Comparison of ENCODE assay signal across 20 cellular contexts in genomic region chr19:45144431-45145269, GRCh38. TPM values are rescaled to one million over a fixed set of nuclear protein-coding genes. Genes with fewer than 3 reads are reported as not detected.
DNase-seq lines count a peak whose midpoint lies in the region; ATAC-seq, FAIRE-seq and TF ChIP-seq lines count a peak whose summit lies in the region.
"Had no signal": no experiment of that assay in that cellular context is flagged by ENCODE, and none has a peak within 500 bp of the region (broad histone marks: within the 10 kb centered on the region; RNA-seq: fewer than 3 reads in every experiment).

No MANE protein-coding gene starts in this region.

- no peak for ATAC-seq in HepG2
- no peak for ATAC-seq in right lobe of liver
- no peak for ATAC-seq in HG02870 (IDR thresholded peaks at IDR 0.05; ENCODE audit: unreplicated experiment)
- ATAC-seq: CD8-positive, alpha-beta T cell had no signal

- H3K4me2 ChIP-seq in HepG2 (ENCODE audit: low read depth, low read length), result no peak overlapping the region

- in situ Hi-C loops in HepG2 (cut with HindIII; ENCODE audit: extremely low pct_ligation_motif_present, low pct_unique_long_range_greater_than_20kb), result no loop called here

- TF ChIP-seq POLR2A in HepG2 (IDR thresholded peaks at IDR 0.05; ENCODE audit: insufficient read depth in 1 of 2, low read depth in 2 of 2, low read length in 2 of 2) (no peak), right lobe of liver (IDR thresholded peaks at IDR 0.05) (no peak)

- FAIRE-seq in HepG2 (lab: Jason Lieb, UNC) (no peak), kidney (lab: Jason Lieb, UNC) (no peak)
- FAIRE-seq: GM12891, H1 had no signal

- no peak overlapping the region for H3K4me3 ChIP-seq in HepG2 (replicated peaks in 1 of 3; ENCODE audit: insufficient read depth in 1 of 3, low read depth in 2 of 3, low read length in 3 of 3)
- H3K4me3 ChIP-seq in right lobe of liver, result no peak overlapping the region
- H3K4me3 ChIP-seq in kidney (ENCODE audit: low read length in 2 of 2), result no peak overlapping the region
- H3K4me3 ChIP-seq: BLaER1 treated with 17β-estradiol and CSF1 and Interleukin-3, amounts not matched to agents 10 nM and 100 nM; HAP-1 had no signal

- H3K4me1 Mint-ChIP-seq in activated naive CD4-positive, alpha-beta T cell treated with anti-CD3 and anti-CD28 coated beads for 36 hours (ENCODE audit: low read depth), result peaks cover 2% of the 10 kb centered on the region

- TF ChIP-seq CTCF in HepG2 (CRISPR knock-in tag; IDR thresholded peaks at IDR 0.05) (no peak), right lobe of liver (IDR thresholded peaks at IDR 0.05) (no peak), RWPE1 (conservative IDR thresholded peaks at IDR 0.05; ENCODE audit: low read depth) (no peak), kidney (IDR thresholded peaks at IDR 0.05; ENCODE audit: borderline replicate concordance, extremely low read depth, insufficient read depth) (no peak)

- H3K27me3 ChIP-seq in HepG2 (ENCODE audit: control insufficient read depth in 1 of 2, insufficient read depth in 2 of 2, low read length in 2 of 2) (no peaks in the 10 kb centered on the region), right lobe of liver (no peaks in the 10 kb centered on the region)
- H3K27me3 ChIP-seq: BLaER1 treated with 17β-estradiol and CSF1 and Interleukin-3, amounts not matched to agents 10 nM and 100 nM had no signal

- no peaks in the 10 kb centered on the region for H4K20me1 ChIP-seq in HepG2 (ENCODE audit: insufficient read depth, low read length)

- H3K9me3 Mint-ChIP-seq in activated naive CD4-positive, alpha-beta T cell treated with anti-CD3 and anti-CD28 coated beads for 36 hours, result no peaks in the 10 kb centered on the region
- H3K9me3 Mint-ChIP-seq: CD8-positive, alpha-beta T cell had no signal

- BruUV-seq in HepG2 (replicated peaks; lab: Mats Ljungman, UMichigan), result no TSS peak

- WGBS in HepG2 (ENCODE audit: low lambda C conversion rate), result 98% methylated on average over 43 of the region's 53 CpGs
- 98% methylated on average over 19 of the region's 53 CpGs for WGBS in right lobe of liver (ENCODE audit: insufficient coverage, low coverage, low lambda C conversion rate, missing lambda C conversion rate)

- CTCF ChIA-PET in HepG2 (lab: Yijun Ruan, JAX; ENCODE audit: low intra/inter-chr PET ratio, low total read pairs), result no interaction called here
- CTCF ChIA-PET in RWPE1 (lab: Yijun Ruan, JAX), result interaction anchor here (0.5 to 0.7 kb wide), 4 partner anchors 34 to 553 kb away, joined by 5 to 6 read pairs (median 5); partner anchors contain the start of genes BLOC1S3 and PPM1N
- CTCF ChIA-PET in activated naive CD4-positive, alpha-beta T cell treated with anti-CD3 and anti-CD28 coated beads for 36 hours (lab: Charles Lee), result no interaction called here

- no peak overlapping the region for H3K9ac ChIP-seq in HepG2 (ENCODE audit: insufficient read depth, low read depth, low read length)
- no peak overlapping the region for H3K9ac ChIP-seq in kidney (ENCODE audit: low read length in 2 of 2)
- H3K9ac ChIP-seq: BLaER1 treated with 17β-estradiol and CSF1 and Interleukin-3, amounts not matched to agents 10 nM and 100 nM had no signal

- peaks cover 9 to 10% of the 10 kb centered on the region in 2 experiments; a peak in 3 of 5 replicates for H3K36me3 ChIP-seq in HepG2 (replicated peaks in 1 of 2; ENCODE audit: control insufficient read depth in 1 of 2, insufficient read depth in 2 of 2, low read length in 2 of 2)
- H3K36me3 ChIP-seq in right lobe of liver, result peaks cover 0 to 13% (median 0%) of the 10 kb centered on the region in 4 donors
- peaks cover 2 to 6% of the 10 kb centered on the region in 2 donors for H3K36me3 ChIP-seq in kidney (ENCODE audit: control insufficient read depth in 1 of 2, insufficient read depth in 2 of 2, low read length in 2 of 2)

- peaks cover 5% of the 10 kb centered on the region for H3K36me3 Mint-ChIP-seq in activated naive CD4-positive, alpha-beta T cell treated with anti-CD3 and anti-CD28 coated beads for 36 hours (ENCODE audit: low read depth)

- H2AFZ ChIP-seq in HepG2 (ENCODE audit: low read length), result no peak overlapping the region

- H3K27ac Mint-ChIP-seq in activated naive CD4-positive, alpha-beta T cell treated with anti-CD3 and anti-CD28 coated beads for 36 hours, result no peak overlapping the region
- H3K27ac Mint-ChIP-seq: CD8-positive, alpha-beta T cell had no signal

- no peak for TF ChIP-seq RAD21 in HepG2 (CRISPR knock-in tag; IDR thresholded peaks at IDR 0.05)

- no peak overlapping the region for H3K4me3 Mint-ChIP-seq in activated naive CD4-positive, alpha-beta T cell treated with anti-CD3 and anti-CD28 coated beads for 36 hours
- H3K4me3 Mint-ChIP-seq: CD8-positive, alpha-beta T cell had no signal

- H3K4me1 ChIP-seq in HepG2 (ENCODE audit: insufficient read depth, low read length) (no peaks in the 10 kb centered on the region), right lobe of liver (no peaks in the 10 kb centered on the region), kidney (ENCODE audit: control insufficient read depth in 1 of 2, insufficient read depth in 1 of 2, low read depth in 1 of 2, low read length in 2 of 2) (no peaks in the 10 kb centered on the region)
- H3K4me1 ChIP-seq: HAP-1 had no signal

- H3K27ac ChIP-seq in HepG2 (ENCODE audit: extremely low read length, insufficient read depth, low read length), result no peak overlapping the region
- H3K27ac ChIP-seq in right lobe of liver, result no peak overlapping the region
- peak overlapping the region; percentile 55; the same call in 1 of the 2 replicates for H3K27ac ChIP-seq in RWPE1
- no peak overlapping the region for H3K27ac ChIP-seq in kidney (ENCODE audit: low read depth in 2 of 2, low read length in 2 of 2)
- H3K27ac ChIP-seq: 22Rv1, HL-60 had no signal

- H3K79me2 ChIP-seq in HepG2 (ENCODE audit: insufficient read depth, low read length), result no peaks in the 10 kb centered on the region

- intact Hi-C loops in HepG2 (cut with micrococcal nuclease; ENCODE audit: unreplicated experiment), result no loop called here
- intact Hi-C loops in right lobe of liver (cut with DNase I), result no loop called here
- intact Hi-C loops in kidney (cut with DNase I), result no loop called here
- intact Hi-C loops in activated naive CD4-positive, alpha-beta T cell treated with anti-CD3 and anti-CD28 coated beads for 36 hours (cut with micrococcal nuclease), result no loop called here

- no peaks in the 10 kb centered on the region for H3K9me3 ChIP-seq in HepG2 (ENCODE audit: low read length)
- H3K9me3 ChIP-seq in right lobe of liver, result no peaks in the 10 kb centered on the region
- no peaks in the 10 kb centered on the region for H3K9me3 ChIP-seq in kidney (ENCODE audit: control insufficient read depth in 1 of 2, low read length in 2 of 2)
- H3K9me3 ChIP-seq: BLaER1 treated with 17β-estradiol and CSF1 and Interleukin-3, amounts not matched to agents 10 nM and 100 nM; HAP-1 had no signal

- TF ChIP-seq EP300 in HepG2 (IDR thresholded peaks at IDR 0.05; ENCODE audit: low read depth in 2 of 2, low read length in 2 of 2) (no peak), HepG2 (CRISPR knock-in tag; IDR thresholded peaks at IDR 0.05; ENCODE audit: borderline replicate concordance) (no peak)

- no peaks in the 10 kb centered on the region for H3K27me3 Mint-ChIP-seq in activated naive CD4-positive, alpha-beta T cell treated with anti-CD3 and anti-CD28 coated beads for 36 hours (ENCODE audit: low read depth)

- POLR2A ChIA-PET in HepG2 (lab: Yijun Ruan, JAX) (no interaction called here), RWPE1 (lab: Yijun Ruan, JAX; ENCODE audit: low non-redundant PET) (no interaction called here)

- no peak for DNase-seq in HepG2 (ENCODE audit: low spot score)
- no peak for DNase-seq in right lobe of liver
- DNase-seq in RWPE1 (ENCODE audit: low spot score), result no peak
- peak; percentile 63 for DNase-seq in kidney
- no peak for DNase-seq in A172 (ENCODE audit: low spot score)
- DNase-seq in Kasumi-1 (lab: John Stamatoyannopoulos, UW), result no peak
- no peak for DNase-seq in activated naive CD4-positive, alpha-beta T cell treated with anti-CD3 and anti-CD28 coated beads for 36 hours
- DNase-seq: Calu3; CD8-positive, alpha-beta T cell; DMS79 treated with DMSO at 0.1 percent for 48 hours; GF-D8; IMR-90 had no signal

RNA-seq across cellular contexts. Expression of gene NKPD1, which starts 16.1 kb away (rescaled TPM):
- total RNA-seq in HepG2 (2016; rRNA removed; fragmentation: Illumina TruSeq; extraction: Trizol) (not detected in 2 replicates), right lobe of liver (under 1 TPM in 1 of 6 experiments, not detected in 5; 0.06 TPM), kidney (0.09 TPM)
- total RNA-seq in HepG2 (2016; cell fraction: cytosol; rRNA removed; fragmentation: Illumina TruSeq; extraction: Trizol; ENCODE audit: low read depth), result not detected in 2 replicates
- total RNA-seq in HepG2 (2016; cell fraction: insoluble cytoplasmic fraction; rRNA removed; fragmentation: Illumina TruSeq; extraction: Trizol), result not detected in 2 replicates
- not detected in 2 replicates for total RNA-seq in HepG2 (2016; cell fraction: membrane; rRNA removed; fragmentation: Illumina TruSeq; extraction: Trizol)
- total RNA-seq in HepG2 (2016; cell fraction: nucleus; rRNA removed; fragmentation: Illumina TruSeq; extraction: Trizol), result not detected in 2 replicates
- polyA plus RNA-seq in HepG2 (2011; rRNA removed) (0.03 and 0.10 TPM in 2 replicates), kidney (ENCODE audit: insufficient read depth, low read depth, low replicate concordance) (not detected)
- 0.03 and 0.04 TPM in 2 replicates for polyA plus RNA-seq in HepG2 (2011; cell fraction: cytosol; rRNA removed)
- 0.42 and 0.51 TPM in 2 replicates for polyA plus RNA-seq in HepG2 (2011; cell fraction: nucleus; rRNA removed)
- 0.04 TPM in 1 of 2 replicates, not detected in the other for polyA plus RNA-seq in HepG2 (2012)
- polyA plus RNA-seq in HepG2 (2016; cell fraction: cytosol; fragmentation: Illumina TruSeq; extraction: Trizol; ENCODE audit: low read depth), result not detected in 2 replicates
- not detected in 2 replicates for polyA plus RNA-seq in HepG2 (2016; cell fraction: insoluble cytoplasmic fraction; fragmentation: Illumina TruSeq; extraction: Trizol; ENCODE audit: low read depth)
- polyA plus RNA-seq in HepG2 (2016; cell fraction: membrane; fragmentation: Illumina TruSeq; extraction: Trizol; ENCODE audit: low read depth), result not detected in 2 replicates
- polyA plus RNA-seq in HepG2 (2016; cell fraction: nucleus; fragmentation: Illumina TruSeq; extraction: Trizol; ENCODE audit: insufficient read depth, low read depth), result 0.14 TPM in 1 of 2 replicates, not detected in the other
- 0.12 and 0.14 TPM in 2 replicates for polyA minus RNA-seq in HepG2 (2011; rRNA and poly(A)+ RNA removed; ENCODE audit: low replicate concordance)
- polyA minus RNA-seq in HepG2 (2011; cell fraction: cytosol; rRNA and poly(A)+ RNA removed), result not detected in 2 replicates
- 0.13 TPM in 1 of 2 replicates, not detected in the other for polyA minus RNA-seq in HepG2 (2011; cell fraction: nucleus; rRNA and poly(A)+ RNA removed)
- not detected in 2 replicates for total RNA-seq in A172 (2014; rRNA removed; shearing (Covaris generic))
- under 1 TPM in 1 of 2 experiments, not detected in 1; 0.17 TPM for total RNA-seq in activated naive CD4-positive, alpha-beta T cell treated with anti-CD3 and anti-CD28 coated beads for 36 hours
- total RNA-seq: HT1080 had no signal

RNA-seq across cellular contexts. Expression of gene TRAPPC6A, which starts 33.4 kb away (rescaled TPM):
- total RNA-seq in HepG2 (2016; rRNA removed; fragmentation: Illumina TruSeq; extraction: Trizol), result 6.2 and 6.5 TPM in 2 replicates
- 5.2 and 6.6 TPM in 2 replicates for total RNA-seq in HepG2 (2016; cell fraction: cytosol; rRNA removed; fragmentation: Illumina TruSeq; extraction: Trizol; ENCODE audit: low read depth)
- 5.7 and 6.5 TPM in 2 replicates for total RNA-seq in HepG2 (2016; cell fraction: insoluble cytoplasmic fraction; rRNA removed; fragmentation: Illumina TruSeq; extraction: Trizol)
- total RNA-seq in HepG2 (2016; cell fraction: membrane; rRNA removed; fragmentation: Illumina TruSeq; extraction: Trizol), result 5.0 and 5.6 TPM in 2 replicates
- total RNA-seq in HepG2 (2016; cell fraction: nucleus; rRNA removed; fragmentation: Illumina TruSeq; extraction: Trizol), result 1.9 and 4.0 TPM in 2 replicates
- 21.0 and 27.2 TPM in 2 replicates for polyA plus RNA-seq in HepG2 (2011; rRNA removed)
- polyA plus RNA-seq in HepG2 (2011; cell fraction: cytosol; rRNA removed), result 38.4 and 42.6 TPM in 2 replicates
- polyA plus RNA-seq in HepG2 (2011; cell fraction: nucleus; rRNA removed), result 20.2 and 22.1 TPM in 2 replicates
- 20.1 and 25.3 TPM in 2 replicates for polyA plus RNA-seq in HepG2 (2012)
- polyA plus RNA-seq in HepG2 (2016; cell fraction: cytosol; fragmentation: Illumina TruSeq; extraction: Trizol; ENCODE audit: low read depth), result 7.8 and 8.7 TPM in 2 replicates
- 6.9 and 7.6 TPM in 2 replicates for polyA plus RNA-seq in HepG2 (2016; cell fraction: insoluble cytoplasmic fraction; fragmentation: Illumina TruSeq; extraction: Trizol; ENCODE audit: low read depth)
- polyA plus RNA-seq in HepG2 (2016; cell fraction: membrane; fragmentation: Illumina TruSeq; extraction: Trizol; ENCODE audit: low read depth), result 5.5 and 5.7 TPM in 2 replicates
- 4.9 and 6.4 TPM in 2 replicates for polyA plus RNA-seq in HepG2 (2016; cell fraction: nucleus; fragmentation: Illumina TruSeq; extraction: Trizol; ENCODE audit: insufficient read depth, low read depth)
- polyA minus RNA-seq in HepG2 (2011; rRNA and poly(A)+ RNA removed; ENCODE audit: low replicate concordance), result 2.0 and 9.1 TPM in 2 replicates
- polyA minus RNA-seq in HepG2 (2011; cell fraction: cytosol; rRNA and poly(A)+ RNA removed), result 4.9 and 5.5 TPM in 2 replicates
- 3.6 and 5.5 TPM in 2 replicates for polyA minus RNA-seq in HepG2 (2011; cell fraction: nucleus; rRNA and poly(A)+ RNA removed)
- 10 to 100 TPM; 13.1 to 33.3 (median 23.7) TPM for total RNA-seq in right lobe of liver
- total RNA-seq in kidney, result 37.2 TPM
- polyA plus RNA-seq in kidney (ENCODE audit: insufficient read depth, low read depth, low replicate concordance), result 123 TPM
- total RNA-seq in A172 (2014; rRNA removed; shearing (Covaris generic)), result 6.9 TPM in 2 replicates
- 10 to 100 TPM; 28.1 to 28.4 TPM for total RNA-seq in activated naive CD4-positive, alpha-beta T cell treated with anti-CD3 and anti-CD28 coated beads for 36 hours

RNA-seq across cellular contexts. Expression of gene BLOC1S3, which starts 33.9 kb away (rescaled TPM):
- total RNA-seq in HepG2 (2016; rRNA removed; fragmentation: Illumina TruSeq; extraction: Trizol), result 3.2 and 4.3 TPM in 2 replicates
- 1.4 TPM in 2 replicates for total RNA-seq in HepG2 (2016; cell fraction: cytosol; rRNA removed; fragmentation: Illumina TruSeq; extraction: Trizol; ENCODE audit: low read depth)
- 3.1 and 4.0 TPM in 2 replicates for total RNA-seq in HepG2 (2016; cell fraction: insoluble cytoplasmic fraction; rRNA removed; fragmentation: Illumina TruSeq; extraction: Trizol)
- 2.1 and 2.5 TPM in 2 replicates for total RNA-seq in HepG2 (2016; cell fraction: membrane; rRNA removed; fragmentation: Illumina TruSeq; extraction: Trizol)
- total RNA-seq in HepG2 (2016; cell fraction: nucleus; rRNA removed; fragmentation: Illumina TruSeq; extraction: Trizol), result 3.4 and 3.8 TPM in 2 replicates
- 4.8 TPM in 2 replicates for polyA plus RNA-seq in HepG2 (2011; rRNA removed)
- polyA plus RNA-seq in HepG2 (2011; cell fraction: cytosol; rRNA removed), result 3.4 TPM in 2 replicates
- polyA plus RNA-seq in HepG2 (2011; cell fraction: nucleus; rRNA removed), result 3.0 and 3.8 TPM in 2 replicates
- polyA plus RNA-seq in HepG2 (2012), result 3.5 and 3.6 TPM in 2 replicates
- polyA plus RNA-seq in HepG2 (2016; cell fraction: cytosol; fragmentation: Illumina TruSeq; extraction: Trizol; ENCODE audit: low read depth), result 2.6 and 2.9 TPM in 2 replicates
- 6.8 and 7.3 TPM in 2 replicates for polyA plus RNA-seq in HepG2 (2016; cell fraction: insoluble cytoplasmic fraction; fragmentation: Illumina TruSeq; extraction: Trizol; ENCODE audit: low read depth)
- polyA plus RNA-seq in HepG2 (2016; cell fraction: membrane; fragmentation: Illumina TruSeq; extraction: Trizol; ENCODE audit: low read depth), result 4.1 and 5.0 TPM in 2 replicates
- polyA plus RNA-seq in HepG2 (2016; cell fraction: nucleus; fragmentation: Illumina TruSeq; extraction: Trizol; ENCODE audit: insufficient read depth, low read depth), result 6.8 and 9.9 TPM in 2 replicates
- 9.1 and 11.7 TPM in 2 replicates for polyA minus RNA-seq in HepG2 (2011; rRNA and poly(A)+ RNA removed; ENCODE audit: low replicate concordance)
- 4.1 and 6.6 TPM in 2 replicates for polyA minus RNA-seq in HepG2 (2011; cell fraction: cytosol; rRNA and poly(A)+ RNA removed)
- polyA minus RNA-seq in HepG2 (2011; cell fraction: nucleus; rRNA and poly(A)+ RNA removed), result 2.5 and 2.6 TPM in 2 replicates
- total RNA-seq in right lobe of liver, result 10 to 100 TPM in 1 of 6 experiments, 1 to 10 TPM in 5; 4.7 to 17.0 (median 6.1) TPM
- 13.2 TPM for total RNA-seq in kidney
- polyA plus RNA-seq in kidney (ENCODE audit: insufficient read depth, low read depth, low replicate concordance), result 5.2 TPM
- total RNA-seq in A172 (2014; rRNA removed; shearing (Covaris generic)), result 0.19 and 4.7 TPM in 2 replicates
- total RNA-seq in activated naive CD4-positive, alpha-beta T cell treated with anti-CD3 and anti-CD28 coated beads for 36 hours, result 1 to 10 TPM; 5.1 to 6.5 TPM

RNA-seq across cellular contexts. Expression of gene PPP1R37, which starts 51.7 kb away (rescaled TPM):
- total RNA-seq in HepG2 (2016; rRNA removed; fragmentation: Illumina TruSeq; extraction: Trizol), result 9.2 and 14.3 TPM in 2 replicates
- total RNA-seq in HepG2 (2016; cell fraction: cytosol; rRNA removed; fragmentation: Illumina TruSeq; extraction: Trizol; ENCODE audit: low read depth), result 6.7 and 9.0 TPM in 2 replicates
- total RNA-seq in HepG2 (2016; cell fraction: insoluble cytoplasmic fraction; rRNA removed; fragmentation: Illumina TruSeq; extraction: Trizol), result 7.3 and 15.4 TPM in 2 replicates
- total RNA-seq in HepG2 (2016; cell fraction: membrane; rRNA removed; fragmentation: Illumina TruSeq; extraction: Trizol), result 14.2 and 14.9 TPM in 2 replicates
- total RNA-seq in HepG2 (2016; cell fraction: nucleus; rRNA removed; fragmentation: Illumina TruSeq; extraction: Trizol), result 12.9 and 14.6 TPM in 2 replicates
- polyA plus RNA-seq in HepG2 (2011; rRNA removed), result 9.0 and 13.9 TPM in 2 replicates
- 7.3 and 11.2 TPM in 2 replicates for polyA plus RNA-seq in HepG2 (2011; cell fraction: cytosol; rRNA removed)
- polyA plus RNA-seq in HepG2 (2011; cell fraction: nucleus; rRNA removed), result 51.9 and 57.4 TPM in 2 replicates
- 9.6 and 15.6 TPM in 2 replicates for polyA plus RNA-seq in HepG2 (2012)
- polyA plus RNA-seq in HepG2 (2016; cell fraction: cytosol; fragmentation: Illumina TruSeq; extraction: Trizol; ENCODE audit: low read depth), result 3.7 and 4.8 TPM in 2 replicates
- 8.4 and 10.5 TPM in 2 replicates for polyA plus RNA-seq in HepG2 (2016; cell fraction: insoluble cytoplasmic fraction; fragmentation: Illumina TruSeq; extraction: Trizol; ENCODE audit: low read depth)
- polyA plus RNA-seq in HepG2 (2016; cell fraction: membrane; fragmentation: Illumina TruSeq; extraction: Trizol; ENCODE audit: low read depth), result 7.2 and 9.9 TPM in 2 replicates
- polyA plus RNA-seq in HepG2 (2016; cell fraction: nucleus; fragmentation: Illumina TruSeq; extraction: Trizol; ENCODE audit: insufficient read depth, low read depth), result 30.3 and 31.0 TPM in 2 replicates
- polyA minus RNA-seq in HepG2 (2011; rRNA and poly(A)+ RNA removed; ENCODE audit: low replicate concordance), result 11.1 and 11.5 TPM in 2 replicates
- polyA minus RNA-seq in HepG2 (2011; cell fraction: cytosol; rRNA and poly(A)+ RNA removed), result 4.2 and 5.6 TPM in 2 replicates
- polyA minus RNA-seq in HepG2 (2011; cell fraction: nucleus; rRNA and poly(A)+ RNA removed), result 11.2 and 12.4 TPM in 2 replicates
- total RNA-seq in right lobe of liver, result 10 to 100 TPM; 10.1 to 14.3 (median 11.0) TPM
- 33.0 TPM for total RNA-seq in kidney
- polyA plus RNA-seq in kidney (ENCODE audit: insufficient read depth, low read depth, low replicate concordance), result 21.6 TPM
- total RNA-seq in A172 (2014; rRNA removed; shearing (Covaris generic)), result 25.1 and 28.0 TPM in 2 replicates
- total RNA-seq in activated naive CD4-positive, alpha-beta T cell treated with anti-CD3 and anti-CD28 coated beads for 36 hours, result 10 to 100 TPM; 10.2 to 10.3 TPM
